In genomic region chr11:48080301-48080861, GRCh38 we compare ENCODE assay signal across 16 cellular contexts.
DNase-seq lines count a peak whose midpoint lies in the region; ATAC-seq and TF ChIP-seq lines count a peak whose summit lies in the region.
"Had no signal": no experiment of that assay in that cellular context is flagged by ENCODE, and none has a peak within 500 bp of the region (broad histone marks: within the 10 kb centered on the region; RNA-seq: fewer than 3 reads in every experiment).

No MANE protein-coding gene starts in this region.

- H3K18ac ChIP-seq in trophoblast cell (ENCODE audit: low read length), result no peak overlapping the region

- peaks cover 57% of the 10 kb centered on the region for H3K4me1 Mint-ChIP-seq in activated naive CD8-positive, alpha-beta T cell treated with anti-CD3 and anti-CD28 coated beads, Interleukin-2, amount 50 U/mL, for 24 hours
- H3K4me1 Mint-ChIP-seq in activated naive CD8-positive, alpha-beta T cell treated with anti-CD3 and anti-CD28 coated beads for 36 hours, result peaks cover 21% of the 10 kb centered on the region
- H3K4me1 Mint-ChIP-seq in naive thymus-derived CD4-positive, alpha-beta T cell, result peaks cover 49 to 78% (median 64%) of the 10 kb centered on the region in 7 donors

- H4K12ac ChIP-seq in trophoblast cell (ENCODE audit: low read depth, low read length), result no peak overlapping the region

- H3K36me3 Mint-ChIP-seq in activated naive CD8-positive, alpha-beta T cell treated with anti-CD3 and anti-CD28 coated beads, Interleukin-2, amount 50 U/mL, for 24 hours (ENCODE audit: low read depth), result peaks cover 8% of the 10 kb centered on the region
- peaks cover 7% of the 10 kb centered on the region for H3K36me3 Mint-ChIP-seq in activated naive CD8-positive, alpha-beta T cell treated with anti-CD3 and anti-CD28 coated beads for 36 hours
- H3K36me3 Mint-ChIP-seq in naive thymus-derived CD4-positive, alpha-beta T cell, result peaks cover 0 to 49% (median 16%) of the 10 kb centered on the region in 5 donors

- H3K9me3 ChIP-seq in adipocyte (ENCODE audit: control insufficient read depth, low read length) (no peaks in the 10 kb centered on the region), thoracic aorta (no peaks in the 10 kb centered on the region), trophoblast cell (ENCODE audit: insufficient read depth, low read depth, low read length) (no peaks in the 10 kb centered on the region)
- no peaks in the 10 kb centered on the region for H3K9me3 ChIP-seq in naive thymus-derived CD4-positive, alpha-beta T cell (ENCODE audit: control insufficient read depth in 2 of 3, low read length in 3 of 3)
- H3K9me3 ChIP-seq: upper lobe of right lung had no signal

- H4K91ac ChIP-seq in trophoblast cell (ENCODE audit: low read depth, low read length), result no peak overlapping the region

- H3K14ac ChIP-seq in trophoblast cell (ENCODE audit: low read length), result no peak overlapping the region

- no peak overlapping the region for H3K4me2 ChIP-seq in trophoblast cell (ENCODE audit: low read length)

- H4K8ac ChIP-seq in trophoblast cell (ENCODE audit: low read depth, low read length), result no peak overlapping the region

- H3K27me3 Mint-ChIP-seq in activated naive CD8-positive, alpha-beta T cell treated with anti-CD3 and anti-CD28 coated beads, Interleukin-2, amount 50 U/mL, for 24 hours, result no peaks in the 10 kb centered on the region
- H3K27me3 Mint-ChIP-seq in activated naive CD8-positive, alpha-beta T cell treated with anti-CD3 and anti-CD28 coated beads for 36 hours, result no peaks in the 10 kb centered on the region
- no peaks in the 10 kb centered on the region for H3K27me3 Mint-ChIP-seq in naive thymus-derived CD4-positive, alpha-beta T cell
- H3K27me3 Mint-ChIP-seq: activated naive CD4-positive, alpha-beta T cell treated with anti-CD3 and anti-CD28 coated beads, Interleukin-2, amount 50 U/mL, for 24 hours; central memory CD8-positive, alpha-beta T cell had no signal

- H2AK5ac ChIP-seq in trophoblast cell (ENCODE audit: low read length), result no peak overlapping the region

- no peak overlapping the region for H2BK12ac ChIP-seq in trophoblast cell (ENCODE audit: low read length)

- H3K9ac ChIP-seq in adipocyte (ENCODE audit: low read length) (no peak overlapping the region), trophoblast cell (ENCODE audit: low read length) (no peak overlapping the region)

- H3K27me3 ChIP-seq in adipocyte (replicated peaks; ENCODE audit: control insufficient read depth, insufficient read depth, low read length) (no peaks in the 10 kb centered on the region), thoracic aorta (replicated peaks; ENCODE audit: insufficient read depth) (no peaks in the 10 kb centered on the region), trophoblast cell (ENCODE audit: insufficient read depth, low read length) (no peaks in the 10 kb centered on the region)
- no peaks in the 10 kb centered on the region for H3K27me3 ChIP-seq in naive thymus-derived CD4-positive, alpha-beta T cell (ENCODE audit: control insufficient read depth in 2 of 2, insufficient read depth in 2 of 2, low read length in 2 of 2)
- H3K27me3 ChIP-seq: upper lobe of right lung had no signal

- H3K4me3 ChIP-seq in adipocyte (ENCODE audit: low read length) (peak overlapping the region; percentile 29), thoracic aorta (peak overlapping the region; percentile 22), trophoblast cell (ENCODE audit: low read depth, low read length) (no peak overlapping the region)
- H3K4me3 ChIP-seq in naive thymus-derived CD4-positive, alpha-beta T cell (ENCODE audit: low read length), result no peak overlapping the region
- H3K4me3 ChIP-seq: upper lobe of right lung had no signal

- POLR2A ChIA-PET in naive thymus-derived CD4-positive, alpha-beta T cell (lab: Charles Lee), result interaction anchor here (0.5 to 2.8 kb wide), 6 partner anchors 10 to 122 kb away, joined by 3 to 14 read pairs (median 4); no protein-coding TSS in a partner anchor

- peak overlapping the region; percentile 40 for H3K27ac Mint-ChIP-seq in activated naive CD8-positive, alpha-beta T cell treated with anti-CD3 and anti-CD28 coated beads, Interleukin-2, amount 50 U/mL, for 24 hours
- H3K27ac Mint-ChIP-seq in activated naive CD8-positive, alpha-beta T cell treated with anti-CD3 and anti-CD28 coated beads for 36 hours, result no peak overlapping the region
- H3K27ac Mint-ChIP-seq in naive thymus-derived CD4-positive, alpha-beta T cell, result peak overlapping the region in 7 of 9 donors; percentile 28 to 83 (median 50)

- DNase-seq in activated naive CD8-positive, alpha-beta T cell treated with anti-CD3 and anti-CD28 coated beads, Interleukin-2, amount 50 U/mL, for 24 hours, result no peak
- DNase-seq in activated naive CD8-positive, alpha-beta T cell treated with anti-CD3 and anti-CD28 coated beads for 36 hours, result no peak
- DNase-seq in adipocyte (ENCODE audit: low read depth), result no peak
- DNase-seq in naive thymus-derived CD4-positive, alpha-beta T cell, result no peak
- no peak for DNase-seq in thoracic aorta (ENCODE audit: low spot score)
- DNase-seq in trophoblast cell, result no peak
- DNase-seq in inferior parietal cortex (ENCODE audit: extremely low spot score), result no peak
- DNase-seq in midbrain (lab: John Stamatoyannopoulos, UW), result no peak
- DNase-seq: endodermal cell, HCEC 1CT, NCI-H1930, NCI-H526, PC-3, upper lobe of right lung had no signal

- intact Hi-C loops in naive thymus-derived CD4-positive, alpha-beta T cell (cut with micrococcal nuclease), result no loop called here

- H3K36me3 ChIP-seq in adipocyte (ENCODE audit: control insufficient read depth, insufficient read depth, low read length, severe bottlenecking) (no peaks in the 10 kb centered on the region), thoracic aorta (no peaks in the 10 kb centered on the region), trophoblast cell (ENCODE audit: control insufficient read depth in 1 of 2, insufficient read depth in 2 of 2, low read length in 2 of 2) (no peaks in the 10 kb centered on the region)
- no peaks in the 10 kb centered on the region for H3K36me3 ChIP-seq in naive thymus-derived CD4-positive, alpha-beta T cell (ENCODE audit: control insufficient read depth in 2 of 3, insufficient read depth in 3 of 3, low read length in 3 of 3)
- H3K36me3 ChIP-seq: upper lobe of right lung had no signal

- H3K4me3 Mint-ChIP-seq in activated naive CD8-positive, alpha-beta T cell treated with anti-CD3 and anti-CD28 coated beads, Interleukin-2, amount 50 U/mL, for 24 hours, result no peak overlapping the region
- H3K4me3 Mint-ChIP-seq in activated naive CD8-positive, alpha-beta T cell treated with anti-CD3 and anti-CD28 coated beads for 36 hours, result no peak overlapping the region
- peak overlapping the region in 8 of 10 donors; percentile 0 to 65 (median 43) for H3K4me3 Mint-ChIP-seq in naive thymus-derived CD4-positive, alpha-beta T cell
- H3K4me3 Mint-ChIP-seq: activated naive CD4-positive, alpha-beta T cell treated with anti-CD3 and anti-CD28 coated beads, Interleukin-2, amount 50 U/mL, for 24 hours; central memory CD8-positive, alpha-beta T cell; endodermal cell had no signal

- no peak overlapping the region for H2AFZ ChIP-seq in trophoblast cell (ENCODE audit: insufficient read depth, low read length, poor library complexity)

- CTCF ChIA-PET in naive thymus-derived CD4-positive, alpha-beta T cell (lab: Charles Lee), result no interaction called here

- H3K79me1 ChIP-seq in trophoblast cell (ENCODE audit: low read length), result no peaks in the 10 kb centered on the region

- TF ChIP-seq CTCF in thoracic aorta (IDR thresholded peaks at IDR 0.05), result no peak

- no peak overlapping the region for H2BK5ac ChIP-seq in trophoblast cell (ENCODE audit: low read depth, low read length, poor library complexity)

- ATAC-seq in activated naive CD8-positive, alpha-beta T cell treated with anti-CD3 and anti-CD28 coated beads, Interleukin-2, amount 50 U/mL, for 24 hours, result no peak
- no peak for ATAC-seq in naive thymus-derived CD4-positive, alpha-beta T cell
- ATAC-seq in thoracic aorta (ENCODE audit: insufficient number of reproducible peaks, low FRiP score, low read depth), result no peak
- ATAC-seq: PC-3 had no signal

- no peak overlapping the region for H3K4ac ChIP-seq in trophoblast cell (ENCODE audit: low read depth, low read length)

- H3K23ac ChIP-seq in trophoblast cell (ENCODE audit: low read length), result no peak overlapping the region

- no peaks in the 10 kb centered on the region for H3K79me2 ChIP-seq in trophoblast cell (ENCODE audit: control insufficient read depth, insufficient read depth, low read length, poor library complexity)

- H3K9me3 Mint-ChIP-seq in activated naive CD8-positive, alpha-beta T cell treated with anti-CD3 and anti-CD28 coated beads, Interleukin-2, amount 50 U/mL, for 24 hours, result no peaks in the 10 kb centered on the region
- H3K9me3 Mint-ChIP-seq in activated naive CD8-positive, alpha-beta T cell treated with anti-CD3 and anti-CD28 coated beads for 36 hours, result no peaks in the 10 kb centered on the region
- no peaks in the 10 kb centered on the region for H3K9me3 Mint-ChIP-seq in naive thymus-derived CD4-positive, alpha-beta T cell
- H3K9me3 Mint-ChIP-seq: activated naive CD4-positive, alpha-beta T cell treated with anti-CD3 and anti-CD28 coated beads, Interleukin-2, amount 50 U/mL, for 24 hours; central memory CD8-positive, alpha-beta T cell had no signal

- H3K4me1 ChIP-seq in adipocyte (ENCODE audit: control insufficient read depth, insufficient read depth, low read length) (peaks cover 35% of the 10 kb centered on the region), thoracic aorta (ENCODE audit: control insufficient read depth in 1 of 2, low read depth in 2 of 2) (peaks cover 15 to 22% of the 10 kb centered on the region in 2 donors), trophoblast cell (ENCODE audit: control insufficient read depth in 1 of 2, insufficient read depth in 2 of 2, low read length in 2 of 2) (no peaks in the 10 kb centered on the region)
- H3K4me1 ChIP-seq in naive thymus-derived CD4-positive, alpha-beta T cell (ENCODE audit: control insufficient read depth in 2 of 2, insufficient read depth in 2 of 2, low read length in 2 of 2), result peaks cover 0 to 10% of the 10 kb centered on the region in 2 donors

- no peak overlapping the region for H2BK120ac ChIP-seq in trophoblast cell (ENCODE audit: insufficient read depth, low read length, poor library complexity)

- H3K27ac ChIP-seq in naive thymus-derived CD4-positive, alpha-beta T cell (ENCODE audit: low read depth, low read length), result no peak overlapping the region
- peak overlapping the region in 1 of 2 donors; percentile 42 for H3K27ac ChIP-seq in thoracic aorta
- no peak overlapping the region for H3K27ac ChIP-seq in trophoblast cell (ENCODE audit: low read depth, low read length)
- H3K27ac ChIP-seq: upper lobe of right lung had no signal

- WGBS in trophoblast cell (ENCODE audit: extremely low coverage, insufficient coverage, insufficient read length), result no CpG with 5 or more reads among the region's 6 CpGs

Comparison
In these comparisons a context has a peak if more than half of its experiments do, and no peak if none do; other contexts are left out.
1. H3K4me3 Mint-ChIP-seq: peak in naive thymus-derived CD4-positive, alpha-beta T cell (8 of 10); none in activated naive CD8-positive, alpha-beta T cell treated with anti-CD3 and anti-CD28 coated beads, Interleukin-2, amount 50 U/mL, for 24 hours (single experiment) and activated naive CD8-positive, alpha-beta T cell treated with anti-CD3 and anti-CD28 coated beads for 36 hours (single experiment).
2. H3K4me3 ChIP-seq: peak in adipocyte (single experiment) and thoracic aorta (single experiment); none in naive thymus-derived CD4-positive, alpha-beta T cell (single experiment) and trophoblast cell (single experiment).